In the genomic region with DNA sequence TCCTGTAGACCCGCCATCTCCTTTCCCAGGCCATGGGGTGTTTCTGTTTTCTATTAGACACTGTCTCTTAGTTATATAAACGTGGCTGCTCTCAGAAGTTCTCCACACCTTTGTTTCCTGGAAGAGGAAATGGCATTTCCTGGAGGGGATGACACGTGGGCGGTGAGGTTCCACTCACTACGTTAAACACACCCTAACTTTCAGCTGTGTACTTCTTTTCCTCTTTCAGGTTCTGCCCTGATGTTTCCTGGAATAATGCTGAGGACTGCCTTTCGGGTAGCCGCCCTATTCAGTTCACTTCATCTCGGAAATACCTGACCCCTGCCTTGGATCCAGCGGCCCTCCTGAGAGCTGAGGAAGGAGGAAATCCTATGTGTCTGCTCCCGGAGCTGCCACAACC, we compare ENCODE assay signal across 10 cellular contexts. TPM values are rescaled to one million over a fixed set of nuclear protein-coding genes. Genes with fewer than 3 reads are reported as not detected.
DNase-seq lines count a peak whose midpoint lies in the region; ATAC-seq, FAIRE-seq and TF ChIP-seq lines count a peak whose summit lies in the region.
"Had no signal": no experiment of that assay in that cellular context is flagged by ENCODE, and none has a peak within 500 bp of the region (broad histone marks: within the 10 kb centered on the region; RNA-seq: fewer than 3 reads in every experiment).

No MANE protein-coding gene starts in this region.

- peak overlapping the region; percentile 85 to 92 for H3K27ac Mint-ChIP-seq in natural killer cell
- no peak overlapping the region; the same call in 1 of the 2 replicates for H3K27ac Mint-ChIP-seq in WTC11
- H3K27ac Mint-ChIP-seq: dendritic cell treated with granulocyte-macrophage colony-stimulating factor and Interleukin-4, amounts not matched to agents 40 ng/mL and 50 ng/mL, for 4 days had no signal

- H3K27me3 Mint-ChIP-seq in natural killer cell (ENCODE audit: low read depth in 2 of 2) (no peaks in the 10 kb centered on the region), WTC11 (ENCODE audit: low read depth) (peaks cover 5% of the 10 kb centered on the region)

- POLR2A ChIA-PET in GM10248 (lab: Yijun Ruan, JAX) (no interaction called here), WTC11 (lab: Charles Lee) (no interaction called here)

- FAIRE-seq in HTR-8/SVneo (lab: Jason Lieb, UNC): no peak

- CTCF ChIA-PET in GM10248 (lab: Yijun Ruan, JAX) (interaction anchor here (1.4 kb wide), 1 partner anchor 19 kb away, joined by 3 read pairs; no protein-coding TSS in a partner anchor), WTC11 (lab: Charles Lee) (no interaction called here)

- H3K4me3 Mint-ChIP-seq in natural killer cell: peak overlapping the region; percentile 95
- no peak overlapping the region for H3K4me3 Mint-ChIP-seq in WTC11
- H3K4me3 Mint-ChIP-seq: dendritic cell treated with granulocyte-macrophage colony-stimulating factor and Interleukin-4, amounts not matched to agents 40 ng/mL and 50 ng/mL, for 4 days had no signal

- no peak for TF ChIP-seq CTCF in natural killer cell (IDR thresholded peaks at IDR 0.05)
- no peak for TF ChIP-seq CTCF in GM10248 (IDR thresholded peaks at IDR 0.05; ENCODE audit: control extremely low read depth, extremely low read depth, low read depth, missing control alignments)
- no peak for TF ChIP-seq CTCF in WTC11 (IDR thresholded peaks at IDR 0.05)

- H3K4me1 Mint-ChIP-seq in natural killer cell: peaks cover 65 to 76% of the 10 kb centered on the region in 2 donors
- H3K4me1 Mint-ChIP-seq in WTC11: peaks cover 27% of the 10 kb centered on the region

- peaks cover 25% of the 10 kb centered on the region for H3K36me3 Mint-ChIP-seq in natural killer cell
- peaks cover 23% of the 10 kb centered on the region for H3K36me3 Mint-ChIP-seq in WTC11

- DNase-seq in T-helper 2 cell: peak in 4 of 5 experiments; percentile 36 to 87 (median 51)
- peak; percentile 85 for DNase-seq in activated T-cell treated with anti-CD3 and anti-CD28 coated beads, Interleukin-2, amount 50 U/mL, for 48 hours
- no peak for DNase-seq in natural killer cell
- peak; percentile 59 for DNase-seq in stimulated activated CD8-positive, alpha-beta memory T cell treated with anti-CD3 and anti-CD28 coated beads, Interleukin-7, amount 100 ng/mL, for 24 hours (ENCODE audit: low read depth)
- no peak for DNase-seq in GM10248 (ENCODE audit: extremely low spot score)
- DNase-seq in WTC11 (ENCODE audit: low spot score): no peak
- DNase-seq in HTR-8/SVneo (ENCODE audit: insufficient read length, low spot score): no peak
- DNase-seq: Caco-2 had no signal

- H3K9me3 Mint-ChIP-seq in natural killer cell (no peaks in the 10 kb centered on the region), WTC11 (no peaks in the 10 kb centered on the region)
- H3K9me3 Mint-ChIP-seq: dendritic cell treated with granulocyte-macrophage colony-stimulating factor and Interleukin-4, amounts not matched to agents 40 ng/mL and 50 ng/mL, for 4 days had no signal

- intact Hi-C loops in natural killer cell (cut with micrococcal nuclease): loop anchor here (2.0 kb wide), 1 partner anchor 65 kb away; no protein-coding TSS in a partner anchor

- ATAC-seq in natural killer cell (peak in 1 of 3 donors; percentile 12), WTC11 (no peak), HG03565 (IDR thresholded peaks at IDR 0.05; ENCODE audit: unreplicated experiment) (no peak)

TF ChIP-seq in WTC11, 78 proteins besides CTCF, POLR2A, EP300 and RAD21 (continues in another document):
- TF ChIP-seq OVOL2 (CRISPR knock-in tag; IDR thresholded peaks at IDR 0.05; ENCODE audit: borderline replicate concordance) (no peak), ATF1 (CRISPR knock-in tag; IDR thresholded peaks at IDR 0.05) (no peak), SP1 (CRISPR knock-in tag; conservative IDR thresholded peaks at IDR 0.05) (no peak), ZNF121 (CRISPR knock-in tag; IDR thresholded peaks at IDR 0.05) (no peak), TP53 (CRISPR knock-in tag; IDR thresholded peaks at IDR 0.05) (no peak), JUN (CRISPR knock-in tag; IDR thresholded peaks at IDR 0.05) (no peak), SOX15 (CRISPR knock-in tag; IDR thresholded peaks at IDR 0.05) (no peak), TEAD1 (CRISPR knock-in tag; IDR thresholded peaks at IDR 0.05) (no peak), ZNF416 (CRISPR knock-in tag; IDR thresholded peaks at IDR 0.05) (no peak), IRF2 (CRISPR knock-in tag; IDR thresholded peaks at IDR 0.05; ENCODE audit: borderline replicate concordance, low read depth) (no peak), GTF2I (CRISPR knock-in tag; conservative IDR thresholded peaks at IDR 0.05) (no peak), SMAD4 (CRISPR knock-in tag; IDR thresholded peaks at IDR 0.05) (no peak)
- TF ChIP-seq, protein P1, sequence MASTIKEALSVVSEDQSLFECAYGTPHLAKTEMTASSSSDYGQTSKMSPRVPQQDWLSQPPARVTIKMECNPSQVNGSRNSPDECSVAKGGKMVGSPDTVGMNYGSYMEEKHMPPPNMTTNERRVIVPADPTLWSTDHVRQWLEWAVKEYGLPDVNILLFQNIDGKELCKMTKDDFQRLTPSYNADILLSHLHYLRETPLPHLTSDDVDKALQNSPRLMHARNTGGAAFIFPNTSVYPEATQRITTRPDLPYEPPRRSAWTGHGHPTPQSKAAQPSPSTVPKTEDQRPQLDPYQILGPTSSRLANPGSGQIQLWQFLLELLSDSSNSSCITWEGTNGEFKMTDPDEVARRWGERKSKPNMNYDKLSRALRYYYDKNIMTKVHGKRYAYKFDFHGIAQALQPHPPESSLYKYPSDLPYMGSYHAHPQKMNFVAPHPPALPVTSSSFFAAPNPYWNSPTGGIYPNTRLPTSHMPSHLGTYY (CRISPR knock-in tag; IDR thresholded peaks at IDR 0.05): no peak
- TF ChIP-seq, protein P2, sequence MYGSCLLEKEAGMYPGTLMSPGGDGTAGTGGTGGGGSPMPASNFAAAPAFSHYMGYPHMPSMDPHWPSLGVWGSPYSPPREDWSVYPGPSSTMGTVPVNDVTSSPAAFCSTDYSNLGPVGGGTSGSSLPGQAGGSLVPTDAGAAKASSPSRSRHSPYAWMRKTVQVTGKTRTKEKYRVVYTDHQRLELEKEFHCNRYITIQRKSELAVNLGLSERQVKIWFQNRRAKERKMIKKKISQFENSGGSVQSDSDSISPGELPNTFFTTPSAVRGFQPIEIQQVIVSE (CRISPR knock-in tag; IDR thresholded peaks at IDR 0.05; ENCODE audit: borderline replicate concordance): no peak
- TF ChIP-seq, protein P3, sequence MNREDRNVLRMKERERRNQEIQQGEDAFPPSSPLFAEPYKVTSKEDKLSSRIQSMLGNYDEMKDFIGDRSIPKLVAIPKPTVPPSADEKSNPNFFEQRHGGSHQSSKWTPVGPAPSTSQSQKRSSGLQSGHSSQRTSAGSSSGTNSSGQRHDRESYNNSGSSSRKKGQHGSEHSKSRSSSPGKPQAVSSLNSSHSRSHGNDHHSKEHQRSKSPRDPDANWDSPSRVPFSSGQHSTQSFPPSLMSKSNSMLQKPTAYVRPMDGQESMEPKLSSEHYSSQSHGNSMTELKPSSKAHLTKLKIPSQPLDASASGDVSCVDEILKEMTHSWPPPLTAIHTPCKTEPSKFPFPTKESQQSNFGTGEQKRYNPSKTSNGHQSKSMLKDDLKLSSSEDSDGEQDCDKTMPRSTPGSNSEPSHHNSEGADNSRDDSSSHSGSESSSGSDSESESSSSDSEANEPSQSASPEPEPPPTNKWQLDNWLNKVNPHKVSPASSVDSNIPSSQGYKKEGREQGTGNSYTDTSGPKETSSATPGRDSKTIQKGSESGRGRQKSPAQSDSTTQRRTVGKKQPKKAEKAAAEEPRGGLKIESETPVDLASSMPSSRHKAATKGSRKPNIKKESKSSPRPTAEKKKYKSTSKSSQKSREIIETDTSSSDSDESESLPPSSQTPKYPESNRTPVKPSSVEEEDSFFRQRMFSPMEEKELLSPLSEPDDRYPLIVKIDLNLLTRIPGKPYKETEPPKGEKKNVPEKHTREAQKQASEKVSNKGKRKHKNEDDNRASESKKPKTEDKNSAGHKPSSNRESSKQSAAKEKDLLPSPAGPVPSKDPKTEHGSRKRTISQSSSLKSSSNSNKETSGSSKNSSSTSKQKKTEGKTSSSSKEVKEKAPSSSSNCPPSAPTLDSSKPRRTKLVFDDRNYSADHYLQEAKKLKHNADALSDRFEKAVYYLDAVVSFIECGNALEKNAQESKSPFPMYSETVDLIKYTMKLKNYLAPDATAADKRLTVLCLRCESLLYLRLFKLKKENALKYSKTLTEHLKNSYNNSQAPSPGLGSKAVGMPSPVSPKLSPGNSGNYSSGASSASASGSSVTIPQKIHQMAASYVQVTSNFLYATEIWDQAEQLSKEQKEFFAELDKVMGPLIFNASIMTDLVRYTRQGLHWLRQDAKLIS (CRISPR knock-in tag; IDR thresholded peaks at IDR 0.05; ENCODE audit: borderline replicate concordance): no peak
- TF ChIP-seq, protein P4, sequence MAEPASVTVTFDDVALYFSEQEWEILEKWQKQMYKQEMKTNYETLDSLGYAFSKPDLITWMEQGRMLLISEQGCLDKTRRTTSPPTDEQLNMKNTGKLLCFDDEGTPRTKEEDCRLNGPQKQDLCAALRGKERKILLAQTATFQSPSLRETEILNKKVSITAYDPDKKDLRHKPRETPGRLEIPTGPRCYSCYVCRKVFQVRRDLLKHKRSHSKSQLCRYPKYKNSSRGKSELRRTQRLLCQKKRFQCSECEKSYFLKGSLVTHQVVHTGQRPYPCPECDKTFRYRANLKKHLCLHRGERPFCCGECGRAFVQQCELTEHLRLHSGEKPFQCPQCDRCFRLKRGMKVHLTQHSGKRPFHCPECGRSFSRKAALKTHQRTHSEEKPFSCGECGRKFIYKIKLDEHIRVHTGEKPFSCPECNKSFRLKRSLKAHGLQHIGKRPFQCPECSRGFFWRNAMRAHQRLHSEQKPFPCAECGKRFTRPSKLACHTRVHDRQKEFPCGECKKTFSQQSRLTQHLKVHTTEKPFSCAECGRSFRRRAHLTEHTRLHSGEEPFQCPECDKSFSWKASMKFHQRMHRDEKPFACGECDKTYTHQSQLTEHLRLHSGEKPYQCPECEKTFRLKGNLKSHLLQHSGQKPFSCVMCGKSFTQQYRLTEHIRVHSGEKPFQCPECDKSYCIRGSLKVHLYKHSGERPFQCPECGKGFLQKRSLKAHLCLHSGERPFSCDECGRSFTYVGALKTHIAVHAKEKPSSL (CRISPR knock-in tag; conservative IDR thresholded peaks at IDR 0.05): no peak
- TF ChIP-seq, protein P5, sequence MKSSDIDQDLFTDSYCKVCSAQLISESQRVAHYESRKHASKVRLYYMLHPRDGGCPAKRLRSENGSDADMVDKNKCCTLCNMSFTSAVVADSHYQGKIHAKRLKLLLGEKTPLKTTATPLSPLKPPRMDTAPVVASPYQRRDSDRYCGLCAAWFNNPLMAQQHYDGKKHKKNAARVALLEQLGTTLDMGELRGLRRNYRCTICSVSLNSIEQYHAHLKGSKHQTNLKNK (CRISPR knock-in tag; IDR thresholded peaks at IDR 0.05): no peak
- TF ChIP-seq, protein P6, sequence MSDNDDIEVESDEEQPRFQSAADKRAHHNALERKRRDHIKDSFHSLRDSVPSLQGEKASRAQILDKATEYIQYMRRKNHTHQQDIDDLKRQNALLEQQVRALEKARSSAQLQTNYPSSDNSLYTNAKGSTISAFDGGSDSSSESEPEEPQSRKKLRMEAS (CRISPR knock-in tag; IDR thresholded peaks at IDR 0.05): no peak

RNA-seq across cellular contexts. Expression of a gene that starts 3.4 kb away (rescaled TPM):
- total RNA-seq in natural killer cell: 10 to 100 TPM; 46.5 to 69.5 (median 61.3) TPM
- total RNA-seq in WTC11 (2021): 8.4 to 8.7 TPM (median 8.7 TPM) in 3 replicates

Comparison
In these comparisons a context has a peak if more than half of its experiments do, and no peak if none do; other contexts are left out.
1. DNase-seq: peak in T-helper 2 cell (4 of 5), activated T-cell treated with anti-CD3 and anti-CD28 coated beads, Interleukin-2, amount 50 U/mL, for 48 hours (2 of 2) and stimulated activated CD8-positive, alpha-beta memory T cell treated with anti-CD3 and anti-CD28 coated beads, Interleukin-7, amount 100 ng/mL, for 24 hours (single experiment); none in natural killer cell (single experiment), GM10248 (single experiment), WTC11 (single experiment) and HTR-8/SVneo (single experiment).